18 cellular contexts compared by ENCODE assay signal in the genomic region with DNA sequence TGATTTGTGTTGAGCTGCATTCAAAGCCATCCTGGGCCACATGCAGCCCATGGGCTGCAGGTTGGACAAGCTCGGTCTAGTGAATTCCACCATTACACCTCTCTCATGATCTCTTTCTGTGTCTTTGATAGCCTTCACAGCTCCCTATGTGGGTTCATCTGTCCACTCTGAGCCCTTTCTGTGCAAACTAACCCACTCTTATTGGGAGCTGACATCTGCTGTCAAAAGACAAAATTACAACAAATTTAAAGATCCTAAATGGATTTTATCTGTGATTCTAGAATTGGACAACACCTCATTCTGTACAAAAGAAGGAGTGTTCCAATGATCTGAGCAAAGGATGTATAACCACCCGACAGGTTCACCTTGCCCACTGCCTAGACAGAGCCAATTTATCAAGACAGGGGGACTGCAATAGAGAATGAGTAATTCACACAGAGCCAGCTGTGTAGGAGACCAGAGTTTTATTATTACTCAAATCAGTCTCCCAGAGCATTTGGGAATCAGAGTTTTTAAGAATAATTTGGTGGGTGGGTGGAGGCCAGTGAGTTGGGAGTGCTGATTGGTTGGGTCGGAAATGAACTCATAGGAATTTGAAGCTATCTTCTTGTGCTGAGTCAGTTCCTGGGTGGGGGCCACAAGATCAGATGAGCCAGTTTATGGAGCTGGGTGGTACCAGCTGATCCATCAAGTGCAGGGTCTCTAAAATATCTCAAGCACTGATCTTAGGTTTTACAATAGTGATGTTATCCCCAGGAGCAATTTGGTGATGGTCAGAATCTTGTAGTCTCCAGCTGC. TPM values are rescaled to one million over a fixed set of nuclear protein-coding genes. Genes with fewer than 3 reads are reported as not detected.
DNase-seq lines count a peak whose midpoint lies in the region; ATAC-seq and TF ChIP-seq lines count a peak whose summit lies in the region.
"Had no signal": no experiment of that assay in that cellular context is flagged by ENCODE, and none has a peak within 500 bp of the region (broad histone marks: within the 10 kb centered on the region; RNA-seq: fewer than 3 reads in every experiment).

No MANE protein-coding gene starts in this region.

- H2BK15ac ChIP-seq in mesendoderm (replicated peaks; ENCODE audit: low read depth) = no peak overlapping the region

- no peak overlapping the region for H3K4me2 ChIP-seq in OCI-LY3 (ENCODE audit: low read length)
- no peak overlapping the region for H3K4me2 ChIP-seq in mesendoderm (ENCODE audit: low read length)

- 0 out of 2 replicates have a peak, but pooled peaks cover 5% of the 10 kb centered on the region for H3K9me3 ChIP-seq in OCI-LY3 (ENCODE audit: insufficient read depth, low read length)
- H3K9me3 ChIP-seq: BE2C, esophagus squamous epithelium, testis had no signal

- no peak overlapping the region for H4K8ac ChIP-seq in mesendoderm (ENCODE audit: low read depth, low read length)

- no peak overlapping the region for H2BK5ac ChIP-seq in mesendoderm (ENCODE audit: low read length)

- ATAC-seq in HG02759 (IDR thresholded peaks at IDR 0.05; ENCODE audit: unreplicated experiment) (no peak), HG03159 (IDR thresholded peaks at IDR 0.05; ENCODE audit: unreplicated experiment) (no peak), HG03378 (IDR thresholded peaks at IDR 0.05; ENCODE audit: unreplicated experiment) (no peak)
- ATAC-seq: naive thymus-derived CD4-positive, alpha-beta T cell had no signal

- no peak overlapping the region for H4K5ac ChIP-seq in mesendoderm (ENCODE audit: low read length)

- H3K4me1 ChIP-seq in OCI-LY3 (ENCODE audit: low read length) (peaks cover 19% of the 10 kb centered on the region), mesendoderm (ENCODE audit: control insufficient read depth, low read depth, low read length) (no peaks in the 10 kb centered on the region)
- H3K4me1 ChIP-seq: BE2C had no signal

- H3K4ac ChIP-seq in mesendoderm (ENCODE audit: low read depth, low read length) = no peak overlapping the region

- peak; percentile 6 for TF ChIP-seq CTCF in AG09319 (IDR thresholded peaks at IDR 0.05; ENCODE audit: low read depth, low read length)
- TF ChIP-seq CTCF in OCI-LY3 (IDR thresholded peaks at IDR 0.05; ENCODE audit: low read depth, low read length) = peak; percentile 37
- TF ChIP-seq CTCF in epithelial cell of proximal tubule (conservative IDR thresholded peaks at IDR 0.05; ENCODE audit: low read depth, low read length) = peak; percentile 27

- no peak overlapping the region for H3K23ac ChIP-seq in mesendoderm (ENCODE audit: low read length)

- H3K56ac ChIP-seq in mesendoderm (ENCODE audit: low read length) = no peak overlapping the region

- no peaks in the 10 kb centered on the region for H4K20me1 ChIP-seq in OCI-LY3 (ENCODE audit: insufficient read depth, low read length)

- H2AK5ac ChIP-seq in mesendoderm (ENCODE audit: low read length) = no peak overlapping the region

- H3K27ac ChIP-seq in OCI-LY3 (ENCODE audit: low read length) (no peak overlapping the region), mesendoderm (ENCODE audit: low read depth, low read length) (no peak overlapping the region)
- H3K27ac ChIP-seq: esophagus squamous epithelium, left ventricle myocardium inferior, testis had no signal

- WGBS in mesendoderm (ENCODE audit: extremely low coverage, insufficient coverage, low lambda C conversion rate) = no CpG with 5 or more reads among the region's 3 CpGs

- H3K79me1 ChIP-seq in mesendoderm (ENCODE audit: low read length) = no peaks in the 10 kb centered on the region

- no peak overlapping the region for H3K9ac ChIP-seq in OCI-LY3 (ENCODE audit: low read length)
- H3K9ac ChIP-seq in mesendoderm (ENCODE audit: low read length) = no peak overlapping the region

- no peak overlapping the region for H2AFZ ChIP-seq in OCI-LY3 (ENCODE audit: low read depth, low read length)

- H2BK120ac ChIP-seq in mesendoderm (ENCODE audit: low read depth, low read length) = no peak overlapping the region

- in situ Hi-C loops in G401 (cut with HindIII; ENCODE audit: low sequenced_read_pairs) = no loop called here

- DNase-seq in AG09319 (ENCODE audit: extremely low read depth, low read depth) (no peak), G401 (ENCODE audit: low spot score) (peak; percentile 14), epithelial cell of proximal tubule (ENCODE audit: low read depth) (no peak), mesendoderm (no peak)
- DNase-seq: activated CD4-positive, alpha-beta memory T cell treated with anti-CD3 and anti-CD28 coated beads, Interleukin-2, amount 10 ng/mL, durations not matched to agents 7 days and 5 days; activated effector memory CD4-positive, alpha-beta T cell treated with Interleukin-2 at 50 U/mL for 16 hours; anterior cingulate cortex; BE2C; DMS53; esophagus squamous epithelium; left ventricle myocardium inferior; naive thymus-derived CD4-positive, alpha-beta T cell; NCI-H1092 treated with DMSO at 0.1 percent for 48 hours; testis had no signal

- H3K18ac ChIP-seq in mesendoderm (ENCODE audit: low read length) = no peak overlapping the region

- H3K27me3 ChIP-seq in OCI-LY3 (ENCODE audit: low read depth, low read length) (0 out of 2 replicates have a peak, but pooled peaks cover 6% of the 10 kb centered on the region), mesendoderm (ENCODE audit: insufficient read depth, low read length, poor library complexity) (no peaks in the 10 kb centered on the region)
- H3K27me3 ChIP-seq: BE2C, esophagus squamous epithelium, testis had no signal

- H3K79me2 ChIP-seq in OCI-LY3 (ENCODE audit: low read length) (peaks cover 19% of the 10 kb centered on the region), mesendoderm (ENCODE audit: control insufficient read depth, insufficient read depth, low read length) (no peaks in the 10 kb centered on the region)

- H3K36me3 ChIP-seq in OCI-LY3 (replicated peaks; ENCODE audit: low read depth, low read length) (peaks cover 10% of the 10 kb centered on the region), mesendoderm (ENCODE audit: control insufficient read depth, insufficient read depth, low read length) (no peaks in the 10 kb centered on the region)
- H3K36me3 ChIP-seq: BE2C, esophagus squamous epithelium, left ventricle myocardium inferior had no signal

- H3K4me3 ChIP-seq in OCI-LY3 (ENCODE audit: low read length) (no peak overlapping the region), epithelial cell of proximal tubule (ENCODE audit: low read depth, low read length) (no peak overlapping the region), mesendoderm (ENCODE audit: low read length) (no peak overlapping the region)
- H3K4me3 ChIP-seq: esophagus squamous epithelium, left ventricle myocardium inferior, testis had no signal

RNA-seq across cellular contexts. Expression of gene XYLB, which starts 2.6 kb away (rescaled TPM):
- 3.1 and 3.4 TPM in 2 replicates for total RNA-seq in G401 (2014; rRNA removed; shearing (Covaris generic))
- 2.5 and 7.8 TPM in 2 replicates for total RNA-seq in epithelial cell of proximal tubule
- 1.6 TPM for polyA plus RNA-seq in mesendoderm (2013, experiment 1 of 2)
- 2.0 TPM for polyA plus RNA-seq in mesendoderm (2013, experiment 2 of 2)
